ENCODE assay signal across 1 cellular context in the genomic region with DNA sequence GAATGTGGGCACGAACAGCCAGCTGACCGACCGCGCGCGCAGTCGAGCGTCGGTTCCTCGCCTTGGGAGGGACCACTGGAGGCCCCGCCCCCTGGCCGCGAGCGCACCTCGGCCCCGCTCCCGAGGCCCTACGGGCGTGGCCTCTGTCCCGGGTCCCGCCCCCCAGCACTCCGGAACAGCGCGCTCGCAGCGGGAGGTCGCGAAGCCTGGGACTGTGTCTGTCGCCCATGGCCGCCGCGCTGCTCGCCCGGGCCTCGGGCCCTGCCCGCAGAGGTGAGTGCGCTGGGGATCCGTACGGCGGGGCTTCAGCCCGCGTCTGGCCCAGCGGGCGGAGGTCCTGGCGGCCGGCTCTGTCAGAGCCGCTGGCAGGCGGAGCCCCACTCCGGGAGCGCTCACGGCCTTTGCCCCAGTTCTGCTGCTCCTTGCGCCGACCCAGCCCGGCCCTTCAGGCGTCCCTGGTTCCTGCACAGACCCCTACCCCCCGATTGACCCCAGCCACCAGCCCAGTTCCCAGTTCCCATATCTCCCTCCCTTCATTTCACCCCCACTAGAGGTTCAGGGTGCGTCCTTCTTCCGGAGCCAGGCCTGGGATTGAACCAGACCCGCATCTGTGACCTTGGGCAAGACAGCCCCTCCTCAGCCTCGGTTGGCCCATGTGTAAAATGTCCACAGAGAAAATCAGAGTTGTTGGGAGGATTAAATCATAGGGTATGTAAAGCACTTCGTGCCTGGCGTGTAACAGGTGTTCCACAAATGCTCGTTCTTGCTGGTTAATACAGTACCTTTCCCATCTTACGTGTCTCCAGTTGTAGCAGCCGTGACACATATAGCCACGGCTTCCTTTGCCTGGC.
TF ChIP-seq lines count a peak whose summit lies in the region.

A gene with protein sequence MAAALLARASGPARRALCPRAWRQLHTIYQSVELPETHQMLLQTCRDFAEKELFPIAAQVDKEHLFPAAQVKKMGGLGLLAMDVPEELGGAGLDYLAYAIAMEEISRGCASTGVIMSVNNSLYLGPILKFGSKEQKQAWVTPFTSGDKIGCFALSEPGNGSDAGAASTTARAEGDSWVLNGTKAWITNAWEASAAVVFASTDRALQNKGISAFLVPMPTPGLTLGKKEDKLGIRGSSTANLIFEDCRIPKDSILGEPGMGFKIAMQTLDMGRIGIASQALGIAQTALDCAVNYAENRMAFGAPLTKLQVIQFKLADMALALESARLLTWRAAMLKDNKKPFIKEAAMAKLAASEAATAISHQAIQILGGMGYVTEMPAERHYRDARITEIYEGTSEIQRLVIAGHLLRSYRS (plus strand): TSS at position 168 of the 851 bp plus-strand sequence. CDS start 60 bp downstream, at position 228.

TF ChIP-seq in K562, 482 proteins besides CTCF, POLR2A, EP300 and RAD21 (continued from another document and continues in another):
- peak; percentile 35 for TF ChIP-seq KDM5B (IDR thresholded peaks at IDR 0.05; ENCODE audit: insufficient replicate concordance, low read depth, low read length)
- TF ChIP-seq SIN3A (IDR thresholded peaks at IDR 0.05; ENCODE audit: borderline replicate concordance in 2 of 2, control insufficient read depth in 1 of 2, low read depth in 2 of 2, low read length in 2 of 2): peak in 1 of 2 experiments; percentile 50; a peak in 2 of 4 replicates
- TF ChIP-seq TCF3 (CRISPR knock-in tag; IDR thresholded peaks at IDR 0.05): no peak
- TF ChIP-seq PHB (CRISPR knock-in tag; IDR thresholded peaks at IDR 0.05): no peak
- TF ChIP-seq PPARD (CRISPR knock-in tag; IDR thresholded peaks at IDR 0.05): no peak
- TF ChIP-seq TARDBP (IDR thresholded peaks at IDR 0.05): no peak
- TF ChIP-seq ZBED1 (IDR thresholded peaks at IDR 0.05): no peak
- 0 out of 2 replicates have a peak, but pooled peaks have one; percentile 32 for TF ChIP-seq GATAD2A (IDR thresholded peaks at IDR 0.05)
- TF ChIP-seq CSDE1 (IDR thresholded peaks at IDR 0.05): no peak
- TF ChIP-seq ARNT (IDR thresholded peaks at IDR 0.05): no peak
- no peak for TF ChIP-seq MCM5 (IDR thresholded peaks at IDR 0.05; ENCODE audit: low read depth)
- TF ChIP-seq, protein P1, sequence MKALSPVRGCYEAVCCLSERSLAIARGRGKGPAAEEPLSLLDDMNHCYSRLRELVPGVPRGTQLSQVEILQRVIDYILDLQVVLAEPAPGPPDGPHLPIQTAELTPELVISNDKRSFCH (CRISPR knock-in tag; IDR thresholded peaks at IDR 0.05): no peak
- TF ChIP-seq, protein P1 (tag; IDR thresholded peaks at IDR 0.05): no peak
- TF ChIP-seq ZNF239 (CRISPR knock-in tag; IDR thresholded peaks at IDR 0.05): no peak
- no peak for TF ChIP-seq NR2F6 (CRISPR knock-in tag; IDR thresholded peaks at IDR 0.05)
- TF ChIP-seq GABPB1 (CRISPR knock-in tag; IDR thresholded peaks at IDR 0.05): peak; percentile 79
- no peak for TF ChIP-seq NFXL1 (CRISPR knock-in tag; IDR thresholded peaks at IDR 0.05)
- no peak for TF ChIP-seq MECOM (CRISPR knock-in tag; IDR thresholded peaks at IDR 0.05)
- TF ChIP-seq, protein P2, sequence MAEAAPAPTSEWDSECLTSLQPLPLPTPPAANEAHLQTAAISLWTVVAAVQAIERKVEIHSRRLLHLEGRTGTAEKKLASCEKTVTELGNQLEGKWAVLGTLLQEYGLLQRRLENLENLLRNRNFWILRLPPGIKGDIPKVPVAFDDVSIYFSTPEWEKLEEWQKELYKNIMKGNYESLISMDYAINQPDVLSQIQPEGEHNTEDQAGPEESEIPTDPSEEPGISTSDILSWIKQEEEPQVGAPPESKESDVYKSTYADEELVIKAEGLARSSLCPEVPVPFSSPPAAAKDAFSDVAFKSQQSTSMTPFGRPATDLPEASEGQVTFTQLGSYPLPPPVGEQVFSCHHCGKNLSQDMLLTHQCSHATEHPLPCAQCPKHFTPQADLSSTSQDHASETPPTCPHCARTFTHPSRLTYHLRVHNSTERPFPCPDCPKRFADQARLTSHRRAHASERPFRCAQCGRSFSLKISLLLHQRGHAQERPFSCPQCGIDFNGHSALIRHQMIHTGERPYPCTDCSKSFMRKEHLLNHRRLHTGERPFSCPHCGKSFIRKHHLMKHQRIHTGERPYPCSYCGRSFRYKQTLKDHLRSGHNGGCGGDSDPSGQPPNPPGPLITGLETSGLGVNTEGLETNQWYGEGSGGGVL (CRISPR knock-in tag; IDR thresholded peaks at IDR 0.05): no peak
- no peak for TF ChIP-seq SLC30A9 (CRISPR knock-in tag; IDR thresholded peaks at IDR 0.05)
- TF ChIP-seq, protein P3, sequence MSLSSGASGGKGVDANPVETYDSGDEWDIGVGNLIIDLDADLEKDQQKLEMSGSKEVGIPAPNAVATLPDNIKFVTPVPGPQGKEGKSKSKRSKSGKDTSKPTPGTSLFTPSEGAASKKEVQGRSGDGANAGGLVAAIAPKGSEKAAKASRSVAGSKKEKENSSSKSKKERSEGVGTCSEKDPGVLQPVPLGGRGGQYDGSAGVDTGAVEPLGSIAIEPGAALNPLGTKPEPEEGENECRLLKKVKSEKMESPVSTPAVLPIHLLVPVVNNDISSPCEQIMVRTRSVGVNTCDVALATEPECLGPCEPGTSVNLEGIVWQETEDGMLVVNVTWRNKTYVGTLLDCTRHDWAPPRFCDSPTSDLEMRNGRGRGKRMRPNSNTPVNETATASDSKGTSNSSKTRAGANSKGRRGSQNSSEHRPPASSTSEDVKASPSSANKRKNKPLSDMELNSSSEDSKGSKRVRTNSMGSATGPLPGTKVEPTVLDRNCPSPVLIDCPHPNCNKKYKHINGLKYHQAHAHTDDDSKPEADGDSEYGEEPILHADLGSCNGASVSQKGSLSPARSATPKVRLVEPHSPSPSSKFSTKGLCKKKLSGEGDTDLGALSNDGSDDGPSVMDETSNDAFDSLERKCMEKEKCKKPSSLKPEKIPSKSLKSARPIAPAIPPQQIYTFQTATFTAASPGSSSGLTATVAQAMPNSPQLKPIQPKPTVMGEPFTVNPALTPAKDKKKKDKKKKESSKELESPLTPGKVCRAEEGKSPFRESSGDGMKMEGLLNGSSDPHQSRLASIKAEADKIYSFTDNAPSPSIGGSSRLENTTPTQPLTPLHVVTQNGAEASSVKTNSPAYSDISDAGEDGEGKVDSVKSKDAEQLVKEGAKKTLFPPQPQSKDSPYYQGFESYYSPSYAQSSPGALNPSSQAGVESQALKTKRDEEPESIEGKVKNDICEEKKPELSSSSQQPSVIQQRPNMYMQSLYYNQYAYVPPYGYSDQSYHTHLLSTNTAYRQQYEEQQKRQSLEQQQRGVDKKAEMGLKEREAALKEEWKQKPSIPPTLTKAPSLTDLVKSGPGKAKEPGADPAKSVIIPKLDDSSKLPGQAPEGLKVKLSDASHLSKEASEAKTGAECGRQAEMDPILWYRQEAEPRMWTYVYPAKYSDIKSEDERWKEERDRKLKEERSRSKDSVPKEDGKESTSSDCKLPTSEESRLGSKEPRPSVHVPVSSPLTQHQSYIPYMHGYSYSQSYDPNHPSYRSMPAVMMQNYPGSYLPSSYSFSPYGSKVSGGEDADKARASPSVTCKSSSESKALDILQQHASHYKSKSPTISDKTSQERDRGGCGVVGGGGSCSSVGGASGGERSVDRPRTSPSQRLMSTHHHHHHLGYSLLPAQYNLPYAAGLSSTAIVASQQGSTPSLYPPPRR (CRISPR knock-in tag; IDR thresholded peaks at IDR 0.05; ENCODE audit: borderline replicate concordance): no peak
- no peak for TF ChIP-seq TOE1 (IDR thresholded peaks at IDR 0.05; ENCODE audit: borderline replicate concordance)
- no peak for TF ChIP-seq TOE1 (CRISPR knock-in tag; IDR thresholded peaks at IDR 0.05; ENCODE audit: borderline replicate concordance, low read depth)
- no peak for TF ChIP-seq HMG20B (CRISPR knock-in tag; IDR thresholded peaks at IDR 0.05)
- no peak for TF ChIP-seq SNIP1 (IDR thresholded peaks at IDR 0.05; ENCODE audit: low read depth)
- TF ChIP-seq KLF10 (CRISPR knock-in tag; IDR thresholded peaks at IDR 0.05): no peak
- TF ChIP-seq MEF2A (IDR thresholded peaks at IDR 0.05; ENCODE audit: control insufficient read depth, low read depth, low read length): no peak
- no peak for TF ChIP-seq ZNF717 (CRISPR knock-in tag; IDR thresholded peaks at IDR 0.05)
- no peak for TF ChIP-seq EHMT2 (IDR thresholded peaks at IDR 0.05)
- no peak for TF ChIP-seq ZNF324 (CRISPR knock-in tag; IDR thresholded peaks at IDR 0.05)
- no peak for TF ChIP-seq CAMTA2 (CRISPR knock-in tag; conservative IDR thresholded peaks at IDR 0.05)
- TF ChIP-seq, protein P4, sequence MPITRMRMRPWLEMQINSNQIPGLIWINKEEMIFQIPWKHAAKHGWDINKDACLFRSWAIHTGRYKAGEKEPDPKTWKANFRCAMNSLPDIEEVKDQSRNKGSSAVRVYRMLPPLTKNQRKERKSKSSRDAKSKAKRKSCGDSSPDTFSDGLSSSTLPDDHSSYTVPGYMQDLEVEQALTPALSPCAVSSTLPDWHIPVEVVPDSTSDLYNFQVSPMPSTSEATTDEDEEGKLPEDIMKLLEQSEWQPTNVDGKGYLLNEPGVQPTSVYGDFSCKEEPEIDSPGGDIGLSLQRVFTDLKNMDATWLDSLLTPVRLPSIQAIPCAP (CRISPR knock-in tag; IDR thresholded peaks at IDR 0.05; ENCODE audit: borderline replicate concordance): no peak
- TF ChIP-seq SIX5 (IDR thresholded peaks at IDR 0.05; ENCODE audit: borderline replicate concordance in 1 of 2, insufficient read depth in 1 of 2, low read depth in 1 of 2, low read length in 2 of 2): no peak
- no peak for TF ChIP-seq BDP1 (IDR thresholded peaks at IDR 0.05; ENCODE audit: insufficient read depth, insufficient read length)
- TF ChIP-seq, protein P5, sequence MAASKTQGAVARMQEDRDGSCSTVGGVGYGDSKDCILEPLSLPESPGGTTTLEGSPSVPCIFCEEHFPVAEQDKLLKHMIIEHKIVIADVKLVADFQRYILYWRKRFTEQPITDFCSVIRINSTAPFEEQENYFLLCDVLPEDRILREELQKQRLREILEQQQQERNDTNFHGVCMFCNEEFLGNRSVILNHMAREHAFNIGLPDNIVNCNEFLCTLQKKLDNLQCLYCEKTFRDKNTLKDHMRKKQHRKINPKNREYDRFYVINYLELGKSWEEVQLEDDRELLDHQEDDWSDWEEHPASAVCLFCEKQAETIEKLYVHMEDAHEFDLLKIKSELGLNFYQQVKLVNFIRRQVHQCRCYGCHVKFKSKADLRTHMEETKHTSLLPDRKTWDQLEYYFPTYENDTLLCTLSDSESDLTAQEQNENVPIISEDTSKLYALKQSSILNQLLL (CRISPR knock-in tag; IDR thresholded peaks at IDR 0.05; ENCODE audit: borderline replicate concordance): no peak
- no peak for TF ChIP-seq SMAD1 (IDR thresholded peaks at IDR 0.05; ENCODE audit: low read depth, low read length, partially characterized antibody)
- no peak for TF ChIP-seq SMAD3 (CRISPR knock-in tag; conservative IDR thresholded peaks at IDR 0.05)
- no peak for TF ChIP-seq RFX1 (IDR thresholded peaks at IDR 0.05)
- TF ChIP-seq, protein P6, sequence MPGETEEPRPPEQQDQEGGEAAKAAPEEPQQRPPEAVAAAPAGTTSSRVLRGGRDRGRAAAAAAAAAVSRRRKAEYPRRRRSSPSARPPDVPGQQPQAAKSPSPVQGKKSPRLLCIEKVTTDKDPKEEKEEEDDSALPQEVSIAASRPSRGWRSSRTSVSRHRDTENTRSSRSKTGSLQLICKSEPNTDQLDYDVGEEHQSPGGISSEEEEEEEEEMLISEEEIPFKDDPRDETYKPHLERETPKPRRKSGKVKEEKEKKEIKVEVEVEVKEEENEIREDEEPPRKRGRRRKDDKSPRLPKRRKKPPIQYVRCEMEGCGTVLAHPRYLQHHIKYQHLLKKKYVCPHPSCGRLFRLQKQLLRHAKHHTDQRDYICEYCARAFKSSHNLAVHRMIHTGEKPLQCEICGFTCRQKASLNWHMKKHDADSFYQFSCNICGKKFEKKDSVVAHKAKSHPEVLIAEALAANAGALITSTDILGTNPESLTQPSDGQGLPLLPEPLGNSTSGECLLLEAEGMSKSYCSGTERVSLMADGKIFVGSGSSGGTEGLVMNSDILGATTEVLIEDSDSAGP (CRISPR knock-in tag; IDR thresholded peaks at IDR 0.05): no peak
- no peak for TF ChIP-seq TAL1 (IDR thresholded peaks at IDR 0.05)
- no peak for TF ChIP-seq FOXA1 (IDR thresholded peaks at IDR 0.05; ENCODE audit: borderline replicate concordance)
- TF ChIP-seq NR2C1 (IDR thresholded peaks at IDR 0.05): no peak
- no peak for TF ChIP-seq NR2C1 (tag; IDR thresholded peaks at IDR 0.05)
- TF ChIP-seq TEAD4 (IDR thresholded peaks at IDR 0.05; ENCODE audit: low read length): no peak
- TF ChIP-seq TEAD4 (CRISPR knock-in tag; IDR thresholded peaks at IDR 0.05; ENCODE audit: borderline replicate concordance): no peak
- no peak for TF ChIP-seq ZNF551 (CRISPR knock-in tag; IDR thresholded peaks at IDR 0.05)
- no peak for TF ChIP-seq NFRKB (IDR thresholded peaks at IDR 0.05; ENCODE audit: low read depth)
- no peak for TF ChIP-seq MCM2 (IDR thresholded peaks at IDR 0.05; ENCODE audit: low read depth)
- 0 out of 2 replicates have a peak, but pooled peaks have one; percentile 14 for TF ChIP-seq MTA3 (IDR thresholded peaks at IDR 0.05; ENCODE audit: borderline replicate concordance)
- no peak for TF ChIP-seq FOXA3 (CRISPR knock-in tag; conservative IDR thresholded peaks at IDR 0.05 in 1 of 2, IDR thresholded peaks at IDR 0.05 in 1 of 2)
- TF ChIP-seq, protein P7, sequence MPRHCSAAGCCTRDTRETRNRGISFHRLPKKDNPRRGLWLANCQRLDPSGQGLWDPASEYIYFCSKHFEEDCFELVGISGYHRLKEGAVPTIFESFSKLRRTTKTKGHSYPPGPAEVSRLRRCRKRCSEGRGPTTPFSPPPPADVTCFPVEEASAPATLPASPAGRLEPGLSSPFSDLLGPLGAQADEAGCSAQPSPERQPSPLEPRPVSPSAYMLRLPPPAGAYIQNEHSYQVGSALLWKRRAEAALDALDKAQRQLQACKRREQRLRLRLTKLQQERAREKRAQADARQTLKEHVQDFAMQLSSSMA (CRISPR knock-in tag; IDR thresholded peaks at IDR 0.05): no peak
- no peak for TF ChIP-seq SPI1 (IDR thresholded peaks at IDR 0.05; ENCODE audit: borderline replicate concordance, low read depth, low read length)
- no peak for TF ChIP-seq ZNF165 (CRISPR knock-in tag; IDR thresholded peaks at IDR 0.05; ENCODE audit: borderline replicate concordance)
- TF ChIP-seq ETV1 (tag; conservative IDR thresholded peaks at IDR 0.05; ENCODE audit: low read depth): peak; percentile 47; the same call in 1 of the 2 replicates
- TF ChIP-seq, protein P8, sequence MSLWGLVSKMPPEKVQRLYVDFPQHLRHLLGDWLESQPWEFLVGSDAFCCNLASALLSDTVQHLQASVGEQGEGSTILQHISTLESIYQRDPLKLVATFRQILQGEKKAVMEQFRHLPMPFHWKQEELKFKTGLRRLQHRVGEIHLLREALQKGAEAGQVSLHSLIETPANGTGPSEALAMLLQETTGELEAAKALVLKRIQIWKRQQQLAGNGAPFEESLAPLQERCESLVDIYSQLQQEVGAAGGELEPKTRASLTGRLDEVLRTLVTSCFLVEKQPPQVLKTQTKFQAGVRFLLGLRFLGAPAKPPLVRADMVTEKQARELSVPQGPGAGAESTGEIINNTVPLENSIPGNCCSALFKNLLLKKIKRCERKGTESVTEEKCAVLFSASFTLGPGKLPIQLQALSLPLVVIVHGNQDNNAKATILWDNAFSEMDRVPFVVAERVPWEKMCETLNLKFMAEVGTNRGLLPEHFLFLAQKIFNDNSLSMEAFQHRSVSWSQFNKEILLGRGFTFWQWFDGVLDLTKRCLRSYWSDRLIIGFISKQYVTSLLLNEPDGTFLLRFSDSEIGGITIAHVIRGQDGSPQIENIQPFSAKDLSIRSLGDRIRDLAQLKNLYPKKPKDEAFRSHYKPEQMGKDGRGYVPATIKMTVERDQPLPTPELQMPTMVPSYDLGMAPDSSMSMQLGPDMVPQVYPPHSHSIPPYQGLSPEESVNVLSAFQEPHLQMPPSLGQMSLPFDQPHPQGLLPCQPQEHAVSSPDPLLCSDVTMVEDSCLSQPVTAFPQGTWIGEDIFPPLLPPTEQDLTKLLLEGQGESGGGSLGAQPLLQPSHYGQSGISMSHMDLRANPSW (CRISPR knock-in tag; IDR thresholded peaks at IDR 0.05): no peak
